Comparison of ENCODE assay signal across 8 cellular contexts in genomic region chr9:124110307-124110915, GRCh38.
A peak's percentile ranks its signal among the peaks of the same experiment; 100 is the strongest.
DNase-seq lines count a peak whose midpoint lies in the region; ATAC-seq and TF ChIP-seq lines count a peak whose summit lies in the region.

No MANE protein-coding gene starts in this region.

- H3K4me3 ChIP-seq in Peyer's patch (no peak overlapping the region), body of pancreas (no peak overlapping the region)

- peak; percentile 77 for DNase-seq in GM20000 (ENCODE audit: low spot score)
- DNase-seq in Peyer's patch, result peak in 2 of 3 donors; percentile 17 to 54
- peak; percentile 39 to 51 (median 46) for DNase-seq in body of pancreas
- DNase-seq in left colon, result peak; percentile 35 to 71
- peak; percentile 18 to 37 for DNase-seq in stimulated activated naive CD8-positive, alpha-beta T cell treated with anti-CD3 and anti-CD28 coated beads, Interleukin-15, amount 100 ng/mL, for 72 hours
- DNase-seq in DMS153 treated with DMSO at 0.1 percent for 48 hours (lab: John Stamatoyannopoulos, UW; ENCODE audit: unreplicated experiment), result no peak

- H3K27me3 ChIP-seq in Peyer's patch, result no peaks in the 10 kb centered on the region
- H3K27me3 ChIP-seq in body of pancreas, result no peaks in the 10 kb centered on the region

- intact Hi-C loops in body of pancreas (cut with DNase I), result no loop called here
- intact Hi-C loops in left colon (cut with DNase I, micrococcal nuclease), result no loop called here

- TF ChIP-seq CTCF in GM20000 (IDR thresholded peaks at IDR 0.05; ENCODE audit: extremely low read depth, missing control alignments) (no peak), Peyer's patch (IDR thresholded peaks at IDR 0.05) (no peak), body of pancreas (IDR thresholded peaks at IDR 0.05) (no peak)

- TF ChIP-seq POLR2A in Peyer's patch (IDR thresholded peaks at IDR 0.05) (no peak), body of pancreas (IDR thresholded peaks at IDR 0.05) (no peak)

- H3K4me1 Mint-ChIP-seq in stimulated activated naive CD8-positive, alpha-beta T cell treated with anti-CD3 and anti-CD28 coated beads, Interleukin-15, amount 100 ng/mL, for 72 hours, result no peaks in the 10 kb centered on the region

- H3K4me3 Mint-ChIP-seq in stimulated activated naive CD8-positive, alpha-beta T cell treated with anti-CD3 and anti-CD28 coated beads, Interleukin-15, amount 100 ng/mL, for 72 hours, result no peak overlapping the region

- no peak overlapping the region for H3K27ac ChIP-seq in Peyer's patch
- H3K27ac ChIP-seq in body of pancreas, result no peak overlapping the region

- peaks cover 0 to 3% of the 10 kb centered on the region in 2 donors for H3K9me3 Mint-ChIP-seq in stimulated activated naive CD8-positive, alpha-beta T cell treated with anti-CD3 and anti-CD28 coated beads, Interleukin-15, amount 100 ng/mL, for 72 hours

- WGBS in body of pancreas, 2 donors, result 31 to 50% methylated on average over 12 to 16 of the region's 16 CpGs

- ATAC-seq in body of pancreas (no peak), left colon (peak; percentile 82), HG02885 (IDR thresholded peaks at IDR 0.05; ENCODE audit: poor library complexity, unreplicated experiment) (no peak), GM19463 (IDR thresholded peaks at IDR 0.05; ENCODE audit: unreplicated experiment) (no peak)
- ATAC-seq in stimulated activated naive CD8-positive, alpha-beta T cell treated with anti-CD3 and anti-CD28 coated beads, Interleukin-15, amount 100 ng/mL, for 72 hours, result peak; percentile 45

- no peak overlapping the region for H3K27ac Mint-ChIP-seq in stimulated activated naive CD8-positive, alpha-beta T cell treated with anti-CD3 and anti-CD28 coated beads, Interleukin-15, amount 100 ng/mL, for 72 hours

- H3K27me3 Mint-ChIP-seq in stimulated activated naive CD8-positive, alpha-beta T cell treated with anti-CD3 and anti-CD28 coated beads, Interleukin-15, amount 100 ng/mL, for 72 hours, result peaks cover 39% of the 10 kb centered on the region

- H3K36me3 ChIP-seq in Peyer's patch (no peaks in the 10 kb centered on the region), body of pancreas (replicated peaks in 1 of 2; ENCODE audit: insufficient read depth in 1 of 2, low read depth in 2 of 2) (no peaks in the 10 kb centered on the region)

- H3K4me1 ChIP-seq in Peyer's patch (no peaks in the 10 kb centered on the region), body of pancreas (no peaks in the 10 kb centered on the region)

- H3K9me3 ChIP-seq in Peyer's patch (no peaks in the 10 kb centered on the region), body of pancreas (no peaks in the 10 kb centered on the region)

Comparison
In these comparisons a context has a peak if more than half of its experiments do, and no peak if none do; other contexts are left out.
1. ATAC-seq: peak in left colon (single experiment) and stimulated activated naive CD8-positive, alpha-beta T cell treated with anti-CD3 and anti-CD28 coated beads, Interleukin-15, amount 100 ng/mL, for 72 hours (single experiment); none in body of pancreas (single experiment), HG02885 (single experiment) and GM19463 (single experiment).